ENCODE assay signal across 20 cellular contexts in the genomic region with DNA sequence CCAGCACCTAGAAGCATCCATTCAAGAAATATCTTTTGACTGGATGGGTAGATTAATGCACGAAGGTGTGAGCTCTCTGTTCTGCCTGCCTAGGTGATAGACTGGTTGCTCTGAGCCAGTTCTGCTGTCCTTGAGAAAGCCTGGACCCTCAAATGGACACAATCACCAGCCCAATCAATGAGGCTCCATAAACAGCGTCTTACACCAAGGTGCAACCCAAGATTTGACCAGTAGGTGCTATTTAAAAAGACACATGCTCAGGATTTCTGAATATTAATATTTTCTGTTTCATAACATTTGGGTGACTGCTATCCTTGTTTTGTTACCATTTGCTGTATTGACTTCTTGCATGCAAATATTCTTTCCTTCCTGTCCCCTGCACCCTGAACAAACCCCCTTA. TPM values are rescaled to one million over a fixed set of nuclear protein-coding genes. Genes with fewer than 3 reads are reported as not detected.
A peak's percentile ranks its signal among the peaks of the same experiment; 100 is the strongest.
DNase-seq lines count a peak whose midpoint lies in the region; ATAC-seq and TF ChIP-seq lines count a peak whose summit lies in the region.
"Had no signal": no experiment of that assay in that cellular context is flagged by ENCODE, and none has a peak within 500 bp of the region (broad histone marks: within the 10 kb centered on the region; RNA-seq: fewer than 3 reads in every experiment).

No MANE protein-coding gene starts in this region.

- no peaks in the 10 kb centered on the region for H4K20me1 ChIP-seq in HCT116 (ENCODE audit: insufficient read depth)

- no peak for TF ChIP-seq RAD21 in HCT116 (IDR thresholded peaks at IDR 0.05; ENCODE audit: low read depth)

- TF ChIP-seq CTCF in HCT116 (IDR thresholded peaks at IDR 0.05 in 2 of 3, conservative IDR thresholded peaks at IDR 0.05 in 1 of 3; ENCODE audit: borderline replicate concordance in 1 of 3, insufficient read depth in 1 of 3, low read depth in 2 of 3, low read length in 2 of 3) = peak in 2 of 3 experiments; percentile 23 to 38; a peak in 2 of 6 replicates
- TF ChIP-seq CTCF in astrocyte of the spinal cord (IDR thresholded peaks at IDR 0.05; ENCODE audit: low read depth, low read length) = peak; percentile 11
- peak; percentile 23 for TF ChIP-seq CTCF in mesothelial cell of epicardium (IDR thresholded peaks at IDR 0.05; ENCODE audit: unreplicated experiment)

- H3K4me3 ChIP-seq in HCT116 (replicated peaks in 1 of 2; ENCODE audit: low read depth in 1 of 2, low read length in 2 of 2) (no peak overlapping the region), astrocyte of the spinal cord (ENCODE audit: low read depth, low read length) (no peak overlapping the region)
- H3K4me3 ChIP-seq: coronary artery, ovary, SJSA1, upper lobe of left lung had no signal

- BruUV-seq in HCT116 (replicated peaks; lab: Mats Ljungman, UMichigan) = no TSS peak

- H3K9me2 ChIP-seq in HCT116 (ENCODE audit: insufficient read depth) = no peaks in the 10 kb centered on the region

- no peak overlapping the region for H3K4me3 Mint-ChIP-seq in mesothelial cell of epicardium
- H3K4me3 Mint-ChIP-seq in T-helper 2 cell treated with Interferon-gamma antibody and Interleukin-4, amounts not matched to agents 5 μg/mL and 100 μg/mL, for 36 hours = no peak overlapping the region
- H3K4me3 Mint-ChIP-seq: activated CD4-positive, alpha-beta T cell treated with anti-CD3 and anti-CD28 coated beads, Interleukin-2, amount 10 ng/mL, durations not matched to agents 24 days and 14 days; brain; natural killer cell; T-helper 17 cell had no signal

- TF ChIP-seq POLR2A in HCT116 (IDR thresholded peaks at IDR 0.05; ENCODE audit: borderline replicate concordance, extremely low read depth, insufficient read depth, insufficient read length) = no peak

- peaks cover 21% of the 10 kb centered on the region for H3K9me3 Mint-ChIP-seq in mesothelial cell of epicardium
- peaks cover 13% of the 10 kb centered on the region for H3K9me3 Mint-ChIP-seq in T-helper 2 cell treated with Interferon-gamma antibody and Interleukin-4, amounts not matched to agents 5 μg/mL and 100 μg/mL, for 36 hours
- H3K9me3 Mint-ChIP-seq: natural killer cell had no signal

- DNase-seq in DMS114 treated with DMSO at 0.1 percent for 48 hours (lab: John Stamatoyannopoulos, UW; ENCODE audit: unreplicated experiment) = peak; percentile 13
- DNase-seq in HCT116 (ENCODE audit: low read depth, low spot score) = peak; percentile 13
- no peak for DNase-seq in astrocyte of the spinal cord (ENCODE audit: low read depth, low spot score)
- no peak for DNase-seq in mesothelial cell of epicardium (ENCODE audit: low spot score in 2 of 2, unreplicated experiment in 2 of 2)
- no peak for DNase-seq in T-helper 2 cell treated with Interferon-gamma antibody and Interleukin-4, amounts not matched to agents 5 μg/mL and 100 μg/mL, for 36 hours (ENCODE audit: low spot score)
- DNase-seq in KG1 (lab: John Stamatoyannopoulos, UW) = no peak
- DNase-seq in activated T-cell treated with anti-CD3 and anti-CD28 coated beads for 4 hours = no peak
- DNase-seq: ACHN, NCI-H1048 had no signal

- peaks cover 21% of the 10 kb centered on the region for H3K36me3 Mint-ChIP-seq in mesothelial cell of epicardium
- no peaks in the 10 kb centered on the region for H3K36me3 Mint-ChIP-seq in T-helper 2 cell treated with Interferon-gamma antibody and Interleukin-4, amounts not matched to agents 5 μg/mL and 100 μg/mL, for 36 hours (ENCODE audit: low read depth)
- H3K36me3 Mint-ChIP-seq: natural killer cell had no signal

- peaks cover 0 to 4% of the 10 kb centered on the region in 2 experiments; a peak in 1 of 4 replicates for H3K4me1 ChIP-seq in HCT116 (ENCODE audit: control insufficient read depth in 1 of 2, insufficient read depth in 2 of 2, low read length in 2 of 2)
- H3K4me1 ChIP-seq: upper lobe of left lung had no signal

- H3K27me3 Mint-ChIP-seq in mesothelial cell of epicardium (ENCODE audit: low read depth) = peaks cover 7% of the 10 kb centered on the region
- H3K27me3 Mint-ChIP-seq in T-helper 2 cell treated with Interferon-gamma antibody and Interleukin-4, amounts not matched to agents 5 μg/mL and 100 μg/mL, for 36 hours (ENCODE audit: low read depth) = peaks cover 9% of the 10 kb centered on the region

- intact Hi-C loops in HCT116 (cut with micrococcal nuclease) = loop anchor here (5.0 kb wide), 2 partner anchors 131 to 559 kb away; a partner anchor contains a TSS

- peaks cover 0 to 6% of the 10 kb centered on the region in 2 experiments; a peak in 1 of 4 replicates for H3K9me3 ChIP-seq in HCT116 (ENCODE audit: control insufficient read depth in 1 of 2, insufficient read depth in 1 of 2, low read depth in 1 of 2, low read length in 2 of 2)
- H3K9me3 ChIP-seq: ovary had no signal

- H3K4me2 ChIP-seq in HCT116 (ENCODE audit: low read length) = no peak overlapping the region

- POLR2A ChIA-PET in HCT116 (lab: Charles Lee) = no interaction called here

- H3K27me3 ChIP-seq in HCT116 (ENCODE audit: insufficient read depth, low read length) = no peaks in the 10 kb centered on the region
- H3K27me3 ChIP-seq: ovary, SJSA1, upper lobe of left lung had no signal

- RAD21 ChIA-PET in HCT116 (lab: Charles Lee; ENCODE audit: low non-redundant PET in 1 of 2, low total read pairs in 2 of 2, uncharacterized antibody in 2 of 2, unreplicated experiment in 2 of 2) = interaction anchor here in 1 of 2 experiments (1.4 kb wide), 1 partner anchor 780 kb away, joined by 3 read pairs; no protein-coding TSS in a partner anchor

- peaks cover 5% of the 10 kb centered on the region for H3K4me1 Mint-ChIP-seq in mesothelial cell of epicardium
- no peaks in the 10 kb centered on the region for H3K4me1 Mint-ChIP-seq in T-helper 2 cell treated with Interferon-gamma antibody and Interleukin-4, amounts not matched to agents 5 μg/mL and 100 μg/mL, for 36 hours (ENCODE audit: low read depth)
- H3K4me1 Mint-ChIP-seq: activated CD4-positive, alpha-beta T cell treated with anti-CD3 and anti-CD28 coated beads, Interleukin-2, amount 10 ng/mL, durations not matched to agents 24 days and 14 days; natural killer cell; T-helper 17 cell had no signal

- no peak overlapping the region for H2AFZ ChIP-seq in HCT116 (ENCODE audit: low read depth, low read length, poor library complexity, severe bottlenecking)

- H3K9ac ChIP-seq in HCT116 (ENCODE audit: low read length) = no peak overlapping the region

- ATAC-seq in HCT116 (peak; percentile 44), GM19328 (IDR thresholded peaks at IDR 0.05; ENCODE audit: unreplicated experiment) (no peak)

- CTCF ChIA-PET in HCT116 (lab: Charles Lee) = interaction anchor here (0.8 to 2.3 kb wide), 3 partner anchors 104 to 772 kb away, joined by 3 to 11 read pairs (median 3); no protein-coding TSS in a partner anchor

- in situ Hi-C loops in astrocyte of the spinal cord (cut with HindIII; ENCODE audit: low sequenced_read_pairs) = no loop called here

- H3K36me3 ChIP-seq in HCT116 (ENCODE audit: control insufficient read depth in 1 of 2, insufficient read depth in 2 of 2, low read length in 2 of 2) = no peaks in the 10 kb centered on the region
- H3K36me3 ChIP-seq: ovary, upper lobe of left lung had no signal

- H3K27ac Mint-ChIP-seq in mesothelial cell of epicardium = no peak overlapping the region
- H3K27ac Mint-ChIP-seq in T-helper 2 cell treated with Interferon-gamma antibody and Interleukin-4, amounts not matched to agents 5 μg/mL and 100 μg/mL, for 36 hours = no peak overlapping the region
- H3K27ac Mint-ChIP-seq: activated CD4-positive, alpha-beta T cell treated with anti-CD3 and anti-CD28 coated beads, Interleukin-2, amount 10 ng/mL, durations not matched to agents 24 days and 14 days; activated naive CD4-positive, alpha-beta T cell treated with anti-CD3 and anti-CD28 coated beads, Interleukin-2, amount 50 U/mL, for 72 hours; natural killer cell; T-helper 17 cell had no signal

- H3K79me2 ChIP-seq in HCT116 (ENCODE audit: insufficient read depth, low read length) = no peaks in the 10 kb centered on the region

- no peak overlapping the region for H3K27ac ChIP-seq in HCT116 (ENCODE audit: low read depth, low read length)
- H3K27ac ChIP-seq: coronary artery, ovary, SJSA1, upper lobe of left lung had no signal

TF ChIP-seq in HCT116, 20 proteins besides CTCF, POLR2A, EP300 and RAD21 (continues in another document):
- TF ChIP-seq, protein P1, sequence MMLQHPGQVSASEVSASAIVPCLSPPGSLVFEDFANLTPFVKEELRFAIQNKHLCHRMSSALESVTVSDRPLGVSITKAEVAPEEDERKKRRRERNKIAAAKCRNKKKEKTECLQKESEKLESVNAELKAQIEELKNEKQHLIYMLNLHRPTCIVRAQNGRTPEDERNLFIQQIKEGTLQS (IDR thresholded peaks at IDR 0.05) = no peak
- TF ChIP-seq, protein P2, sequence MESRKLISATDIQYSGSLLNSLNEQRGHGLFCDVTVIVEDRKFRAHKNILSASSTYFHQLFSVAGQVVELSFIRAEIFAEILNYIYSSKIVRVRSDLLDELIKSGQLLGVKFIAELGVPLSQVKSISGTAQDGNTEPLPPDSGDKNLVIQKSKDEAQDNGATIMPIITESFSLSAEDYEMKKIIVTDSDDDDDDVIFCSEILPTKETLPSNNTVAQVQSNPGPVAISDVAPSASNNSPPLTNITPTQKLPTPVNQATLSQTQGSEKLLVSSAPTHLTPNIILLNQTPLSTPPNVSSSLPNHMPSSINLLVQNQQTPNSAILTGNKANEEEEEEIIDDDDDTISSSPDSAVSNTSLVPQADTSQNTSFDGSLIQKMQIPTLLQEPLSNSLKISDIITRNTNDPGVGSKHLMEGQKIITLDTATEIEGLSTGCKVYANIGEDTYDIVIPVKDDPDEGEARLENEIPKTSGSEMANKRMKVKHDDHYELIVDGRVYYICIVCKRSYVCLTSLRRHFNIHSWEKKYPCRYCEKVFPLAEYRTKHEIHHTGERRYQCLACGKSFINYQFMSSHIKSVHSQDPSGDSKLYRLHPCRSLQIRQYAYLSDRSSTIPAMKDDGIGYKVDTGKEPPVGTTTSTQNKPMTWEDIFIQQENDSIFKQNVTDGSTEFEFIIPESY (IDR thresholded peaks at IDR 0.05; ENCODE audit: extremely low read depth, insufficient replicate concordance, low read length) = no peak
- no peak for TF ChIP-seq SRF (IDR thresholded peaks at IDR 0.05; ENCODE audit: low read depth)
- TF ChIP-seq CEBPB (IDR thresholded peaks at IDR 0.05; ENCODE audit: low read depth) = no peak
- no peak for TF ChIP-seq YY1 (IDR thresholded peaks at IDR 0.05; ENCODE audit: extremely low read depth, insufficient replicate concordance, low read depth, low read length)
- TF ChIP-seq CBX3 (IDR thresholded peaks at IDR 0.05; ENCODE audit: low read depth) = no peak
- no peak for TF ChIP-seq SIN3A (IDR thresholded peaks at IDR 0.05; ENCODE audit: low read depth)
- no peak for TF ChIP-seq ELF1 (IDR thresholded peaks at IDR 0.05; ENCODE audit: borderline replicate concordance, low read depth)
- TF ChIP-seq SP1 (IDR thresholded peaks at IDR 0.05; ENCODE audit: low read depth) = no peak
- TF ChIP-seq ZFX (IDR thresholded peaks at IDR 0.05) = no peak
- TF ChIP-seq EZH2 (IDR thresholded peaks at IDR 0.05) = no peak
- no peak for TF ChIP-seq ZNF274 (IDR thresholded peaks at IDR 0.05; ENCODE audit: low read depth, low read length)
- no peak for TF ChIP-seq FOSL1 (IDR thresholded peaks at IDR 0.05; ENCODE audit: low read depth)

RNA-seq across cellular contexts. Expression of a gene that starts 39.0 kb away (rescaled TPM):
- total RNA-seq in HCT116 (2021; ENCODE audit: unreplicated experiment) (not detected), mesothelial cell of epicardium (38.3 to 44.8 TPM (median 43.5 TPM) in 3 replicates)
- polyA plus RNA-seq in HCT116 (2012) = not detected in 2 replicates
- total RNA-seq: activated CD4-positive, alpha-beta T cell treated with anti-CD3 and anti-CD28 coated beads, Interleukin-2, amount 10 ng/mL, durations not matched to agents 24 days and 14 days; activated naive CD4-positive, alpha-beta T cell treated with anti-CD3 and anti-CD28 coated beads, Interleukin-2, amount 50 U/mL, for 72 hours; Calu3; natural killer cell; T-helper 17 cell had no signal

Comparison
In these comparisons a context has a peak if more than half of its experiments do, and no peak if none do; other contexts are left out.
1. DNase-seq: peak in DMS114 treated with DMSO at 0.1 percent for 48 hours (single experiment) and HCT116 (single experiment); none in astrocyte of the spinal cord (single experiment), mesothelial cell of epicardium (0 of 2), T-helper 2 cell treated with Interferon-gamma antibody and Interleukin-4, amounts not matched to agents 5 μg/mL and 100 μg/mL, for 36 hours (single experiment), KG1 (single experiment) and activated T-cell treated with anti-CD3 and anti-CD28 coated beads for 4 hours (single experiment).
2. RNA of a gene that starts 39.0 kb away (total RNA-seq): 38.3 to 44.8 TPM in mesothelial cell of epicardium; not detected in HCT116 (single experiment); every median in the first group is over 10 times any median in the second.
3. Peak in every context shown above with its lines, with median percentiles within 50 percentile points of each other: CTCF ChIP-seq.